9 cellular contexts compared by ENCODE assay signal in the genomic region with DNA sequence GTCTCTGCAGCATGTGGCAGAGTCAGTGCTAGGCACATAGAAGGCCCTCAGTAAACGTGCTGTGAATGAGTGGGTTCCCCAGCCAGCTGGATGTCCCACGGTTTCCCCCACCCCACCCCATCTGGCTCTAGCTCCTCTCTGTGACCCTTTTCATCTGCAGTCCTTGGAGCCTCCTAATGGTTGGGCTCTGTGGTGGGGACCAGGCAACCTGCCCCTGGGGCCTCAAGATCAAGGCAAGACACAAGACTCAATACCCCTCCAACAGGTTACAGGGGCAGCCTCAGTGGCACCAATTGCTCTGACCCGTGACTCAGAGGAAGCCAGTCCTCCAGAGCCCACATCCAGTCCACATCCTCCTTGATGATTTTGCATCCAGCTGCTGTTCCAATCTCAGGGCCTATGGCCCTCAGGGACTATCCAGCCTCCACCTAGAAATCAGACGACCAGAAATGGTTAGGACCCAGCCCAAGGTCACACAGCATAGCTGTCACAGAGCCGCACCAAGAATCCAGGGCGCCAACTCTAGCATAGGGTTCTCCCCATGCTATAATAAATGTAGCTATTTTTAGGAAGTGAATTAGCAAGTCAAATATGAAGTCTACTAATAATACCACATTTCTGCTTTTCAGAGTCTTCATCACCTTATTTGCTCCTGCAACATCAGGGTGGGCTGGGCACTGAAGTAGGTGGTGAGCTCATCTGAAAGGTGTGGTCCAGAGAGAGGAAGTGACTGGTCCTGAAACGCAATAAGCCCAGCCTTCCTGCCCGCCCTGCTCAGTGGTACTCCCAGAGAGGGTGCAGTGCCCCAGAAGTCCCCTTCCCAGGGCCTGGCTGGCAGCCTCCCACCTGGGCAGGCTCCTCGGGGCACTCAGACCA. TPM values are rescaled to one million over a fixed set of nuclear protein-coding genes. Genes with fewer than 3 reads are reported as not detected.
DNase-seq lines count a peak whose midpoint lies in the region; ATAC-seq, FAIRE-seq and TF ChIP-seq lines count a peak whose summit lies in the region.
"Had no signal": no experiment of that assay in that cellular context is flagged by ENCODE, and none has a peak within 500 bp of the region (broad histone marks: within the 10 kb centered on the region; RNA-seq: fewer than 3 reads in every experiment).

No MANE protein-coding gene starts in this region.

- peaks cover 10% of the 10 kb centered on the region for H3K4me1 Mint-ChIP-seq in CD14-positive monocyte

- H3K27ac ChIP-seq in RWPE2 (ENCODE audit: poor library complexity, severe bottlenecking) (peak overlapping the region; percentile 99), endothelial cell of umbilical vein (ENCODE audit: insufficient read depth, low read depth, low read length) (no peak overlapping the region)

- dilution Hi-C loops in endothelial cell of umbilical vein (cut with MboI; ENCODE audit: extremely low pct_ligation_motif_present, low sequenced_read_pairs), result no loop called here

- peak; percentile 67 for DNase-seq in CD14-positive monocyte (ENCODE audit: low spot score)
- DNase-seq in RWPE2 (ENCODE audit: low spot score), result peak; percentile 96
- peak; percentile 43 for DNase-seq in endothelial cell of umbilical vein (ENCODE audit: low read depth, low spot score)
- peak; percentile 55 for DNase-seq in stimulated activated CD8-positive, alpha-beta memory T cell treated with anti-CD3 and anti-CD28 coated beads, Interleukin-4, amount 100 ng/mL, for 24 hours (ENCODE audit: low read depth)
- DNase-seq in lower leg skin (ENCODE audit: low spot score in 2 of 2), result no peak
- DNase-seq in urothelium cell line (ENCODE audit: low spot score), result no peak

- H3K4me1 ChIP-seq in RWPE2 (ENCODE audit: insufficient read depth, poor library complexity, severe bottlenecking), result peaks cover 48% of the 10 kb centered on the region
- H3K4me1 ChIP-seq in endothelial cell of umbilical vein (ENCODE audit: control insufficient read depth, extremely low read depth, insufficient read depth, low read length), result peaks cover 28% of the 10 kb centered on the region

- BruUV-seq in endothelial cell of umbilical vein (replicated peaks; lab: Mats Ljungman, UMichigan), result no TSS peak

- H3K36me3 Mint-ChIP-seq in CD14-positive monocyte, result no peaks in the 10 kb centered on the region

- H3K27ac Mint-ChIP-seq in CD14-positive monocyte, result peak overlapping the region in 4 of 7 donors; percentile 10 to 82 (median 72)

- TF ChIP-seq CTCF in CD14-positive monocyte (IDR thresholded peaks at IDR 0.05) (no peak), RWPE2 (IDR thresholded peaks at IDR 0.05; ENCODE audit: poor library complexity, severe bottlenecking) (no peak), endothelial cell of umbilical vein (IDR thresholded peaks at IDR 0.05; ENCODE audit: extremely low read depth in 1 of 2, insufficient read depth in 1 of 2, low read depth in 1 of 2, low read length in 2 of 2) (no peak), lower leg skin (IDR thresholded peaks at IDR 0.05) (no peak)

- H3K4me3 ChIP-seq in RWPE2 (ENCODE audit: severe bottlenecking) (no peak overlapping the region), endothelial cell of umbilical vein (replicated peaks in 1 of 3; ENCODE audit: insufficient read depth in 1 of 3, low read depth in 1 of 3, low read length in 3 of 3) (no peak overlapping the region), lower leg skin (ENCODE audit: low read depth, poor library complexity, severe bottlenecking) (no peak overlapping the region)

- no peak overlapping the region for H3K4me3 Mint-ChIP-seq in CD14-positive monocyte

- H3K27me3 ChIP-seq in RWPE2 (ENCODE audit: insufficient read depth, poor library complexity, severe bottlenecking), result no peaks in the 10 kb centered on the region
- H3K27me3 ChIP-seq in endothelial cell of umbilical vein (ENCODE audit: control insufficient read depth in 2 of 2, insufficient read depth in 2 of 2, low read length in 2 of 2), result no peaks in the 10 kb centered on the region

- TF ChIP-seq POLR2A in endothelial cell of umbilical vein (IDR thresholded peaks at IDR 0.05; ENCODE audit: low read depth, low read length) (no peak), lower leg skin (IDR thresholded peaks at IDR 0.05) (no peak)

- ATAC-seq in GM19025 (IDR thresholded peaks at IDR 0.05; ENCODE audit: low read depth, unreplicated experiment) (peak; percentile 66), HG03066 (IDR thresholded peaks at IDR 0.05; ENCODE audit: low read depth, unreplicated experiment) (peak; percentile 56), RWPE2 (ENCODE audit: low read depth) (peak; percentile 78)

- no peaks in the 10 kb centered on the region for H3K9me3 Mint-ChIP-seq in CD14-positive monocyte

- H3K4me2 ChIP-seq in endothelial cell of umbilical vein (ENCODE audit: insufficient read depth, low read length), result peak overlapping the region; percentile 12

- FAIRE-seq in endothelial cell of umbilical vein (lab: Jason Lieb, UNC), result peak; percentile 86
- FAIRE-seq in urothelium cell line (lab: Jason Lieb, UNC), result no peak

- H3K27me3 Mint-ChIP-seq in CD14-positive monocyte (ENCODE audit: low read depth in 3 of 3), result peaks cover 3 to 9% (median 5%) of the 10 kb centered on the region in 3 donors

- no peak overlapping the region for H3K9ac ChIP-seq in endothelial cell of umbilical vein (replicated peaks; ENCODE audit: extremely low read depth, insufficient read depth, low read length)

- H3K79me2 ChIP-seq in endothelial cell of umbilical vein (ENCODE audit: control insufficient read depth, insufficient read depth, low read length), result no peaks in the 10 kb centered on the region

- intact Hi-C loops in CD14-positive monocyte (cut with micrococcal nuclease) (no loop called here), endothelial cell of umbilical vein (cut with micrococcal nuclease) (loop anchor here (1.0 kb wide), 2 partner anchors 48 to 161 kb away; a partner anchor contains a TSS), lower leg skin (cut with DNase I; ENCODE audit: low total_unique reads) (loop anchor here (10.0 kb wide), 1 partner anchor 50 kb away; a partner anchor contains a TSS)

- POLR2A ChIA-PET in endothelial cell of umbilical vein (lab: Charles Lee), result no interaction called here

- H3K9me3 ChIP-seq in RWPE2 (ENCODE audit: severe bottlenecking) (no peaks in the 10 kb centered on the region), endothelial cell of umbilical vein (replicated peaks; ENCODE audit: control insufficient read depth, insufficient read depth, low read length) (no peaks in the 10 kb centered on the region)

- WGBS in lower leg skin, 2 donors, result 48 to 60% methylated on average over 9 of the region's 9 CpGs

- no peaks in the 10 kb centered on the region for H3K9me1 ChIP-seq in endothelial cell of umbilical vein (replicated peaks; ENCODE audit: control insufficient read depth, extremely low read depth, insufficient read depth, low read length)

- CTCF ChIA-PET in endothelial cell of umbilical vein (lab: Charles Lee), result interaction anchor here (0.5 to 13.9 kb wide), 21 partner anchors 9 to 384 kb away, joined by 3 to 313 read pairs (median 4); a partner anchor contains a TSS

- H3K36me3 ChIP-seq in RWPE2 (ENCODE audit: low read depth) (no peaks in the 10 kb centered on the region), endothelial cell of umbilical vein (ENCODE audit: control insufficient read depth in 2 of 2, extremely low read depth in 1 of 2, insufficient read depth in 2 of 2, low read length in 2 of 2) (no peaks in the 10 kb centered on the region)

- no peaks in the 10 kb centered on the region for H4K20me1 ChIP-seq in endothelial cell of umbilical vein (replicated peaks; ENCODE audit: control insufficient read depth, extremely low read depth, insufficient read depth, low read length)

- H2AFZ ChIP-seq in endothelial cell of umbilical vein (ENCODE audit: low read depth, low read length), result no peak overlapping the region

TF ChIP-seq in endothelial cell of umbilical vein, 7 proteins besides CTCF, POLR2A, EP300 and RAD21:
- TF ChIP-seq EZH2 (IDR thresholded peaks at IDR 0.05; ENCODE audit: borderline replicate concordance, low read depth, low read length, severe bottlenecking) (no peak), POLR2AphosphoS5 (IDR thresholded peaks at IDR 0.05; ENCODE audit: insufficient read depth, low read depth, low read length) (peak; percentile 24), GATA2 (IDR thresholded peaks at IDR 0.05; ENCODE audit: insufficient read depth, insufficient read length, low read depth, low read length) (no peak), JUN (IDR thresholded peaks at IDR 0.05; ENCODE audit: borderline replicate concordance, insufficient read depth, insufficient read length, low read depth) (peak; percentile 2), FOS (IDR thresholded peaks at IDR 0.05; ENCODE audit: borderline replicate concordance, insufficient read depth, low read length) (peak; percentile 22), MYC (IDR thresholded peaks at IDR 0.05; ENCODE audit: low read depth, low read length) (no peak)
- TF ChIP-seq, protein P1, sequence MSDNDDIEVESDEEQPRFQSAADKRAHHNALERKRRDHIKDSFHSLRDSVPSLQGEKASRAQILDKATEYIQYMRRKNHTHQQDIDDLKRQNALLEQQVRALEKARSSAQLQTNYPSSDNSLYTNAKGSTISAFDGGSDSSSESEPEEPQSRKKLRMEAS (IDR thresholded peaks at IDR 0.05; ENCODE audit: insufficient read depth, insufficient read length), result no peak

RNA-seq across cellular contexts. Expression of a gene that starts 17.4 kb away (rescaled TPM):
- polyA plus RNA-seq in CD14-positive monocyte, result not detected
- total RNA-seq in endothelial cell of umbilical vein, result not detected in 2 replicates
- polyA plus RNA-seq in endothelial cell of umbilical vein, result 0.08 TPM in 1 of 2 replicates, not detected in the other
- polyA plus RNA-seq in endothelial cell of umbilical vein (2011; cell fraction: cytosol; rRNA removed), result 0.03 TPM in 1 of 2 replicates, not detected in the other
- 0.14 TPM in 1 of 2 replicates, not detected in the other for polyA plus RNA-seq in endothelial cell of umbilical vein (2011; cell fraction: nucleus; rRNA removed)
- polyA plus RNA-seq in endothelial cell of umbilical vein (2012), result not detected in 2 replicates
- not detected in 2 replicates for polyA minus RNA-seq in endothelial cell of umbilical vein
- 7.1 TPM for polyA minus RNA-seq in endothelial cell of umbilical vein (2011; cell fraction: cytosol; rRNA and poly(A)+ RNA removed)
- not detected in 2 replicates for polyA minus RNA-seq in endothelial cell of umbilical vein (2011; cell fraction: nucleus; rRNA and poly(A)+ RNA removed)
- under 1 TPM in 3 of 4 donors, not detected in 1; 0.34 to 0.75 (median 0.49) TPM for total RNA-seq in lower leg skin
- total RNA-seq: dermis microvascular lymphatic vessel endothelial cell had no signal

RNA-seq across cellular contexts. Expression of a gene that starts 49.0 kb away (rescaled TPM):
- polyA plus RNA-seq in CD14-positive monocyte (under 1 TPM; 0.04 to 0.15 TPM), endothelial cell of umbilical vein (2.0 and 3.0 TPM in 2 replicates)
- total RNA-seq in endothelial cell of umbilical vein (1.3 and 1.7 TPM in 2 replicates), lower leg skin (10 to 100 TPM; 16.7 to 30.5 (median 20.5) TPM)
- 1.3 and 1.7 TPM in 2 replicates for polyA plus RNA-seq in endothelial cell of umbilical vein (2011; cell fraction: cytosol; rRNA removed)
- 1.4 and 2.1 TPM in 2 replicates for polyA plus RNA-seq in endothelial cell of umbilical vein (2011; cell fraction: nucleus; rRNA removed)
- polyA plus RNA-seq in endothelial cell of umbilical vein (2012), result 0.84 and 1.8 TPM in 2 replicates
- 3.9 and 4.3 TPM in 2 replicates for polyA minus RNA-seq in endothelial cell of umbilical vein
- not detected for polyA minus RNA-seq in endothelial cell of umbilical vein (2011; cell fraction: cytosol; rRNA and poly(A)+ RNA removed)
- 0.34 and 2.2 TPM in 2 replicates for polyA minus RNA-seq in endothelial cell of umbilical vein (2011; cell fraction: nucleus; rRNA and poly(A)+ RNA removed)

Comparison
In these comparisons a context has a peak if more than half of its experiments do, and no peak if none do; other contexts are left out.
1. DNase-seq: peak in CD14-positive monocyte (single experiment), RWPE2 (single experiment), endothelial cell of umbilical vein (single experiment) and stimulated activated CD8-positive, alpha-beta memory T cell treated with anti-CD3 and anti-CD28 coated beads, Interleukin-4, amount 100 ng/mL, for 24 hours (single experiment); none in lower leg skin (0 of 2) and urothelium cell line (single experiment).
2. intact Hi-C loops: an anchor here in endothelial cell of umbilical vein (1.0 kb wide) and lower leg skin (10.0 kb wide); none called in CD14-positive monocyte.
3. Peak in every context shown above with its lines, with median percentiles within 50 percentile points of each other: ATAC-seq.